ENCODE assay signal across 15 cellular contexts in genomic region chr5:133707629-133708028, GRCh38.
DNase-seq lines count a peak whose midpoint lies in the region; ATAC-seq and TF ChIP-seq lines count a peak whose summit lies in the region.
"Had no signal": no experiment of that assay in that cellular context is flagged by ENCODE, and none has a peak within 500 bp of the region (broad histone marks: within the 10 kb centered on the region; RNA-seq: fewer than 3 reads in every experiment).

No MANE protein-coding gene starts in this region.

- TF ChIP-seq CTCF in HEK293 (tag by site-specific recombination; IDR thresholded peaks at IDR 0.05): no peak
- TF ChIP-seq CTCF in spleen (IDR thresholded peaks at IDR 0.05 in 8 of 11, conservative IDR thresholded peaks at IDR 0.05 in 3 of 11): no peak

- H3K27me3 ChIP-seq in spleen (replicated peaks in 1 of 7): no peaks in the 10 kb centered on the region
- H3K27me3 ChIP-seq: BLaER1 had no signal

- intact Hi-C loops in spleen (cut with DNase I; ENCODE audit: low total_unique reads): no loop called here

- H3K4me1 ChIP-seq in HEK293 (ENCODE audit: control insufficient read depth, insufficient read depth, low read length) (no peaks in the 10 kb centered on the region), spleen (no peaks in the 10 kb centered on the region)
- H3K4me1 ChIP-seq: BLaER1, Caco-2 had no signal

- no peak for ATAC-seq in HG03521 (IDR thresholded peaks at IDR 0.05; ENCODE audit: unreplicated experiment)
- no peak for ATAC-seq in HG02610 (IDR thresholded peaks at IDR 0.05; ENCODE audit: unreplicated experiment)

- H3K9me3 ChIP-seq in HEK293 (ENCODE audit: control insufficient read depth, insufficient read depth, low read depth, low read length): no peaks in the 10 kb centered on the region
- no peaks in the 10 kb centered on the region for H3K9me3 ChIP-seq in spleen
- H3K9me3 ChIP-seq: BLaER1, Caco-2 had no signal

- no peak overlapping the region for H3K4me3 ChIP-seq in HEK293 (ENCODE audit: low read depth, low read length)
- H3K4me3 ChIP-seq in spleen: no peak overlapping the region
- H3K4me3 ChIP-seq: BLaER1, GM23248 had no signal

- CTCF ChIA-PET in HEK293 (lab: Yijun Ruan, JAX): interaction anchor here (1.7 kb wide), 1 partner anchor 162 kb away, joined by 6 read pairs; no protein-coding TSS in a partner anchor

- H3K36me3 ChIP-seq in HEK293 (ENCODE audit: control insufficient read depth in 2 of 2, insufficient read depth in 1 of 2, low read length in 2 of 2): no peaks in the 10 kb centered on the region
- no peaks in the 10 kb centered on the region for H3K36me3 ChIP-seq in spleen
- H3K36me3 ChIP-seq: BLaER1 had no signal

- H3K27ac ChIP-seq in HEK293 (ENCODE audit: extremely low read depth, low read depth, low read length) (no peak overlapping the region), spleen (no peak overlapping the region)
- H3K27ac ChIP-seq: BLaER1, GM23248, HL-60 had no signal

- WGBS in spleen, 5 donors: 56 to 83% (median 60%) methylated on average over 2 of the region's 2 CpGs

- POLR2A ChIA-PET in HEK293 (lab: Yijun Ruan, JAX): no interaction called here

- TF ChIP-seq POLR2A in spleen (IDR thresholded peaks at IDR 0.05): no peak

- DNase-seq in NCI-H1105 treated with DMSO at 0.1 percent for 48 hours (lab: John Stamatoyannopoulos, UW) (peak; percentile 1), NCI-H1105 (lab: John Stamatoyannopoulos, UW) (no peak), iPS-NIHi7 (ENCODE audit: extremely low spot score) (peak; percentile 9), spleen (peak; percentile 45), SKM-1 treated with dmso at 0.1 percent for 144 hours (lab: John Stamatoyannopoulos, UW; ENCODE audit: unreplicated experiment) (no peak)
- DNase-seq: 8988T; AML-193; Caco-2; CD8-positive, alpha-beta memory T cell; GM23248 had no signal

TF ChIP-seq in HEK293, 187 proteins besides CTCF, POLR2A, EP300 and RAD21:
- TF ChIP-seq BCL6B (tag by site-specific recombination; IDR thresholded peaks at IDR 0.05) (peak; percentile 79), ZNF624 (tag by site-specific recombination; IDR thresholded peaks at IDR 0.05) (no peak), AEBP2 (tag by site-specific recombination; IDR thresholded peaks at IDR 0.05; ENCODE audit: borderline replicate concordance) (no peak), WT1 (tag by site-specific recombination; IDR thresholded peaks at IDR 0.05) (0 out of 2 replicates have a peak, but pooled peaks have one; percentile 22), SP7 (tag by site-specific recombination; IDR thresholded peaks at IDR 0.05) (peak; percentile 49; the same call in 1 of the 2 replicates)

Comparison
In these comparisons a context has a peak if more than half of its experiments do, and no peak if none do; other contexts are left out.
1. DNase-seq: peak in NCI-H1105 treated with DMSO at 0.1 percent for 48 hours (single experiment), iPS-NIHi7 (single experiment) and spleen (single experiment); none in NCI-H1105 (single experiment) and SKM-1 treated with dmso at 0.1 percent for 144 hours (single experiment).